ENCODE assay signal across 27 cellular contexts in genomic region chr5:107941036-107941435, GRCh38.
"Had no signal": no experiment of that assay in that cellular context is flagged by ENCODE, and none has a peak within 500 bp of the region (broad histone marks: within the 10 kb centered on the region; RNA-seq: fewer than 3 reads in every experiment).

No MANE protein-coding gene starts in this region.

- H3K27me3 ChIP-seq: dorsolateral prefrontal cortex, esophagus squamous epithelium, gastrocnemius medialis, heart right ventricle, left lung had no signal

- FAIRE-seq: endothelial cell of umbilical vein, islet of Langerhans, keratinocyte had no signal

- H3K9me3 ChIP-seq: esophagus squamous epithelium, gastrocnemius medialis, heart right ventricle, left lung, lower lobe of right lung, mucosa of descending colon had no signal

- ATAC-seq: esophagus mucosa; gastrocnemius medialis; left cardiac atrium; left lung; left ventricle myocardium superior; lower lobe of right lung; mucosa of descending colon; naive thymus-derived CD8-positive, alpha-beta T cell had no signal

- H3K4me3 ChIP-seq: coronary artery, dorsolateral prefrontal cortex, esophagus squamous epithelium, gastrocnemius medialis, heart right ventricle, left lung, lower lobe of right lung, mucosa of descending colon had no signal

- DNase-seq: dermis blood vessel endothelial cell; dorsolateral prefrontal cortex; effector CD4-positive, alpha-beta T cell; effector memory CD4-positive, alpha-beta T cell; erythroblast; esophagus squamous epithelium; foreskin fibroblast; foreskin melanocyte; gastrocnemius medialis; glutamatergic neuron; head of caudate nucleus; heart right ventricle; hippocampal formation; left cardiac atrium; left lung; left ventricle myocardium superior; lower lobe of right lung; mesenchymal stem cell; mucosa of descending colon; naive B cell; naive thymus-derived CD8-positive, alpha-beta T cell had no signal

- H3K36me3 ChIP-seq: esophagus squamous epithelium, gastrocnemius medialis, heart right ventricle, left lung, lower lobe of right lung had no signal

- H3K4me1 ChIP-seq: esophagus squamous epithelium, left lung, lower lobe of right lung had no signal

- H3K27ac ChIP-seq: coronary artery, dorsolateral prefrontal cortex, epithelial cell of prostate, esophagus squamous epithelium, gastrocnemius medialis, heart right ventricle, left lung, lower lobe of right lung had no signal
